In genomic region chr2:240929364-240930095, GRCh38 we compare ENCODE assay signal across 21 cellular contexts. TPM values are rescaled to one million over a fixed set of nuclear protein-coding genes. Genes with fewer than 3 reads are reported as not detected.
A peak's percentile ranks its signal among the peaks of the same experiment; 100 is the strongest.
DNase-seq lines count a peak whose midpoint lies in the region; ATAC-seq and TF ChIP-seq lines count a peak whose summit lies in the region.
"Had no signal": no experiment of that assay in that cellular context is flagged by ENCODE, and none has a peak within 500 bp of the region (broad histone marks: within the 10 kb centered on the region; RNA-seq: fewer than 3 reads in every experiment).

No MANE protein-coding gene starts in this region.

- no peaks in the 10 kb centered on the region for H3K36me3 ChIP-seq in colonic mucosa
- H3K36me3 ChIP-seq: ascending aorta, neural progenitor cell had no signal

- WGBS in right cardiac atrium, result 76% methylated on average over 10 of the region's 10 CpGs

- no peak overlapping the region for H3K9ac ChIP-seq in colonic mucosa (ENCODE audit: low read depth in 2 of 2, low read length in 2 of 2)
- H3K9ac ChIP-seq: neural progenitor cell had no signal

- intact Hi-C loops in cardiac septum (cut with DNase I) (no loop called here), right cardiac atrium (cut with DNase I) (no loop called here), colonic mucosa (cut with DNase I) (no loop called here)

- no peak for ATAC-seq in right cardiac atrium
- no peak for ATAC-seq in omental fat pad (ENCODE audit: low FRiP score)
- no peak for ATAC-seq in HG03045 (IDR thresholded peaks at IDR 0.05; ENCODE audit: unreplicated experiment)
- ATAC-seq: left ventricle myocardium superior, mucosa of descending colon, T-cell had no signal

- DNase-seq in cardiac septum (ENCODE audit: low spot score) (peak; percentile 65), right cardiac atrium (no peak), colonic mucosa (peak; percentile 13), omental fat pad (ENCODE audit: low spot score) (peak; percentile 7), NCI-H1092 (lab: John Stamatoyannopoulos, UW) (no peak), NCI-H1092 treated with DMSO at 0.1 percent for 48 hours (lab: John Stamatoyannopoulos, UW) (no peak)
- DNase-seq: activated T-cell treated with anti-CD3 and anti-CD28 coated beads, Interleukin-2, amount 50 U/mL, for 24 hours; cerebellar nuclear complex; GDM1; MM.1S; NCI-H1694; NCI-H774; SHP77 treated with DMSO at 0.1 percent for 48 hours had no signal

- H3K4me1 ChIP-seq in right cardiac atrium (ENCODE audit: control insufficient read depth, insufficient read depth, low read length), result no peaks in the 10 kb centered on the region
- H3K4me1 ChIP-seq in colonic mucosa, result no peaks in the 10 kb centered on the region
- H3K4me1 ChIP-seq: ascending aorta, neural progenitor cell had no signal

- no peak overlapping the region for H3K27ac ChIP-seq in right cardiac atrium (ENCODE audit: low read length)
- H3K27ac ChIP-seq in colonic mucosa, result no peak overlapping the region
- H3K27ac ChIP-seq: ascending aorta, HL-60, neural progenitor cell had no signal

- H3K9me3 ChIP-seq in right cardiac atrium (ENCODE audit: control insufficient read depth, low read length), result no peaks in the 10 kb centered on the region
- no peaks in the 10 kb centered on the region for H3K9me3 ChIP-seq in colonic mucosa
- H3K9me3 ChIP-seq: mucosa of descending colon had no signal

- H3K27me3 ChIP-seq in right cardiac atrium (ENCODE audit: control insufficient read depth, insufficient read depth) (no peaks in the 10 kb centered on the region), colonic mucosa (no peaks in the 10 kb centered on the region)
- H3K27me3 ChIP-seq: ascending aorta, neural progenitor cell had no signal

- H3K4me3 ChIP-seq in right cardiac atrium (ENCODE audit: low read length), result no peak overlapping the region
- no peak overlapping the region for H3K4me3 ChIP-seq in colonic mucosa
- H3K4me3 ChIP-seq: ascending aorta, mucosa of descending colon, neural progenitor cell had no signal

- no peak for TF ChIP-seq CTCF in colonic mucosa (IDR thresholded peaks at IDR 0.05)
- TF ChIP-seq CTCF in omental fat pad (IDR thresholded peaks at IDR 0.05), result no peak

RNA-seq across cellular contexts. Expression of gene CROCC2, which starts 23.4 kb away (rescaled TPM):
- total RNA-seq in cardiac septum, result not detected
- total RNA-seq in right cardiac atrium, result under 1 TPM in 1 of 4 donors, not detected in 3; 0.03 TPM
- polyA plus RNA-seq in right cardiac atrium, result not detected
- total RNA-seq in colonic mucosa, result under 1 TPM in 1 of 2 donors, not detected in 1; 0.05 TPM
- total RNA-seq in omental fat pad, result under 1 TPM in 2 of 4 donors, not detected in 2; 0.06 to 0.12 TPM
- total RNA-seq: CD4-positive, alpha-beta T cell; left ventricle myocardium superior; T-cell had no signal

RNA-seq across cellular contexts. Expression of gene MAB21L4, which starts 33.6 kb away (rescaled TPM):
- total RNA-seq in cardiac septum, result not detected
- not detected for total RNA-seq in right cardiac atrium
- not detected for polyA plus RNA-seq in right cardiac atrium
- 10 to 100 TPM in 1 of 2 donors, 1 to 10 TPM in 1; 6.1 to 22.2 TPM for total RNA-seq in colonic mucosa
- not detected for total RNA-seq in omental fat pad
- total RNA-seq: ascending aorta; CD4-positive, alpha-beta T cell; left ventricle myocardium superior; T-cell had no signal

Comparison
In these comparisons a context has a peak if more than half of its experiments do, and no peak if none do; other contexts are left out.
1. DNase-seq: peak in cardiac septum (single experiment), colonic mucosa (single experiment) and omental fat pad (single experiment); none in right cardiac atrium (0 of 3), NCI-H1092 (single experiment) and NCI-H1092 treated with DMSO at 0.1 percent for 48 hours (single experiment).